Comparison of ENCODE assay signal across 9 cellular contexts in genomic region chr3:115792206-115792955, GRCh38.
A peak's percentile ranks its signal among the peaks of the same experiment; 100 is the strongest.
DNase-seq lines count a peak whose midpoint lies in the region; ATAC-seq and TF ChIP-seq lines count a peak whose summit lies in the region.
"Had no signal": no experiment of that assay in that cellular context is flagged by ENCODE, and none has a peak within 500 bp of the region (broad histone marks: within the 10 kb centered on the region; RNA-seq: fewer than 3 reads in every experiment).

No MANE protein-coding gene starts in this region.

- H3K27ac Mint-ChIP-seq in T-helper 2 cell treated with Interferon-gamma antibody and Interleukin-4, amounts not matched to agents 5 μg/mL and 100 μg/mL, for 36 hours: peak overlapping the region; percentile 95
- peak overlapping the region in 2 of 6 donors; percentile 32 to 64 for H3K27ac Mint-ChIP-seq in immature natural killer cell

- peaks cover 26% of the 10 kb centered on the region for H3K4me1 Mint-ChIP-seq in T-helper 2 cell treated with Interferon-gamma antibody and Interleukin-4, amounts not matched to agents 5 μg/mL and 100 μg/mL, for 36 hours (ENCODE audit: low read depth)
- H3K4me1 Mint-ChIP-seq in immature natural killer cell: peaks cover 12 to 14% of the 10 kb centered on the region in 2 donors

- H3K27ac ChIP-seq in DND-41 (ENCODE audit: low read length): no peak overlapping the region

- H3K9ac ChIP-seq in DND-41 (ENCODE audit: low read depth, low read length): no peak overlapping the region

- H3K27me3 Mint-ChIP-seq in T-helper 2 cell treated with Interferon-gamma antibody and Interleukin-4, amounts not matched to agents 5 μg/mL and 100 μg/mL, for 36 hours (ENCODE audit: low read depth): no peaks in the 10 kb centered on the region
- peaks cover 2 to 4% (median 4%) of the 10 kb centered on the region in 3 donors for H3K27me3 Mint-ChIP-seq in immature natural killer cell (ENCODE audit: low read depth in 3 of 3)

- H3K9me3 ChIP-seq in DND-41 (ENCODE audit: insufficient read depth, low read length, severe bottlenecking): no peaks in the 10 kb centered on the region

- peak; percentile 92 for ATAC-seq in DND-41 (ENCODE audit: insufficient read depth, low read depth)
- peak; percentile 84 for ATAC-seq in HG02588 (IDR thresholded peaks at IDR 0.05; ENCODE audit: unreplicated experiment)
- no peak for ATAC-seq in HG03457 (IDR thresholded peaks at IDR 0.05; ENCODE audit: unreplicated experiment)

- H3K9me3 Mint-ChIP-seq in T-helper 2 cell treated with Interferon-gamma antibody and Interleukin-4, amounts not matched to agents 5 μg/mL and 100 μg/mL, for 36 hours: no peaks in the 10 kb centered on the region
- H3K9me3 Mint-ChIP-seq in immature natural killer cell: no peaks in the 10 kb centered on the region

- H3K4me3 ChIP-seq in DND-41 (ENCODE audit: low read depth in 1 of 2, low read length in 2 of 2): no peak overlapping the region

- TF ChIP-seq CTCF in DND-41 (IDR thresholded peaks at IDR 0.05; ENCODE audit: borderline replicate concordance, extremely low read depth, low read length, poor library complexity, severe bottlenecking): no peak

- no peaks in the 10 kb centered on the region for H4K20me1 ChIP-seq in DND-41 (ENCODE audit: insufficient read depth, low read length)

- no peaks in the 10 kb centered on the region for H3K36me3 Mint-ChIP-seq in T-helper 2 cell treated with Interferon-gamma antibody and Interleukin-4, amounts not matched to agents 5 μg/mL and 100 μg/mL, for 36 hours (ENCODE audit: low read depth)
- H3K36me3 Mint-ChIP-seq in immature natural killer cell: no peaks in the 10 kb centered on the region

- peaks cover 4% of the 10 kb centered on the region for H3K4me1 ChIP-seq in DND-41 (ENCODE audit: insufficient read depth, low read length)

- no peak overlapping the region for H2AFZ ChIP-seq in DND-41 (ENCODE audit: low read depth, low read length)

- intact Hi-C loops in posterior vena cava (cut with DNase I): no loop called here

- peak overlapping the region; percentile 73 for H3K4me3 Mint-ChIP-seq in T-helper 2 cell treated with Interferon-gamma antibody and Interleukin-4, amounts not matched to agents 5 μg/mL and 100 μg/mL, for 36 hours
- peak overlapping the region in 4 of 5 donors; percentile 37 to 60 (median 44) for H3K4me3 Mint-ChIP-seq in immature natural killer cell

- DNase-seq in DND-41 (peak; percentile 14), immature natural killer cell (peak; percentile 32 to 42 (median 36)), NCI-H2107 (lab: John Stamatoyannopoulos, UW) (no peak), MV-4-11 (lab: John Stamatoyannopoulos, UW) (no peak), posterior vena cava (ENCODE audit: low spot score) (no peak)
- DNase-seq in T-helper 2 cell treated with Interferon-gamma antibody and Interleukin-4, amounts not matched to agents 5 μg/mL and 100 μg/mL, for 36 hours (ENCODE audit: low spot score): peak; percentile 34
- DNase-seq: NCI-H69 had no signal

- H3K79me2 ChIP-seq in DND-41 (ENCODE audit: insufficient read depth, low read length): no peaks in the 10 kb centered on the region

- no peaks in the 10 kb centered on the region for H3K27me3 ChIP-seq in DND-41 (ENCODE audit: insufficient read depth, low read length, poor library complexity)

- no peaks in the 10 kb centered on the region for H3K36me3 ChIP-seq in DND-41 (ENCODE audit: insufficient read depth, low read length)

- H3K4me2 ChIP-seq in DND-41 (ENCODE audit: insufficient read depth, low read length): no peak overlapping the region

Comparison
In these comparisons a context has a peak if more than half of its experiments do, and no peak if none do; other contexts are left out.
1. DNase-seq: peak in DND-41 (single experiment), T-helper 2 cell treated with Interferon-gamma antibody and Interleukin-4, amounts not matched to agents 5 μg/mL and 100 μg/mL, for 36 hours (single experiment) and immature natural killer cell (3 of 3); none in NCI-H2107 (single experiment), MV-4-11 (single experiment) and posterior vena cava (single experiment).